ENCODE assay signal across 8 cellular contexts in genomic region chr20:59933849-59934585, GRCh38. TPM values are rescaled to one million over a fixed set of nuclear protein-coding genes. Genes with fewer than 3 reads are reported as not detected.
DNase-seq lines count a peak whose midpoint lies in the region; ATAC-seq, FAIRE-seq and TF ChIP-seq lines count a peak whose summit lies in the region.

No MANE protein-coding gene starts in this region.

- H3K27me3 Mint-ChIP-seq in Caco-2 (ENCODE audit: insufficient read depth, unreplicated experiment): no peaks in the 10 kb centered on the region

- H3K36me3 ChIP-seq in Caco-2 (ENCODE audit: control insufficient read depth, insufficient read depth, low read length): no peaks in the 10 kb centered on the region
- no peaks in the 10 kb centered on the region for H3K36me3 ChIP-seq in adrenal gland (replicated peaks in 1 of 2)
- H3K36me3 ChIP-seq in tibial nerve: no peaks in the 10 kb centered on the region

- CTCF ChIA-PET in Caco-2 (lab: Charles Lee): interaction anchor here (0.6 to 2.6 kb wide), 21 partner anchors 8 to 123 kb away, joined by 3 to 26 read pairs (median 4); partner anchors contain the start of gene CDH26

- ATAC-seq in GM21367 (IDR thresholded peaks at IDR 0.05; ENCODE audit: unreplicated experiment): peak; percentile 87
- peak; percentile 94 for ATAC-seq in left cardiac atrium

- 4 to 8% (median 4%) methylated on average over 19 to 59 of the region's 59 CpGs for WGBS in adrenal gland, 4 donors
- 4 to 6% methylated on average over 16 to 45 of the region's 59 CpGs for WGBS in tibial nerve, 2 donors

- TF ChIP-seq CTCF in Caco-2 (IDR thresholded peaks at IDR 0.05; ENCODE audit: insufficient read depth in 1 of 2, low read depth in 1 of 2, low read length in 1 of 2, severe bottlenecking in 1 of 2, unreplicated experiment in 1 of 2): peak; percentile 98 to 100
- TF ChIP-seq CTCF in adrenal gland (IDR thresholded peaks at IDR 0.05): peak; percentile 64 to 95 (median 80)
- peak; percentile 95 to 98 (median 97) for TF ChIP-seq CTCF in tibial nerve (IDR thresholded peaks at IDR 0.05)

- H3K4me1 ChIP-seq in Caco-2: peaks cover 21% of the 10 kb centered on the region
- H3K4me1 ChIP-seq in adrenal gland (replicated peaks in 1 of 2): peaks cover 10 to 35% of the 10 kb centered on the region in 2 donors
- peaks cover 0 to 50% (median 18%) of the 10 kb centered on the region in 4 donors for H3K4me1 ChIP-seq in tibial nerve

- POLR2A ChIA-PET in Caco-2 (lab: Charles Lee): interaction anchor here (1.0 kb wide), 1 partner anchor 21 kb away, joined by 5 read pairs; no protein-coding TSS in a partner anchor

- H3K27ac ChIP-seq in adrenal gland (peak overlapping the region in 3 of 5 donors; percentile 46 to 68 (median 57)), tibial nerve (peak overlapping the region; percentile 80 to 93 (median 88))

- H3K36me3 Mint-ChIP-seq in Caco-2 (ENCODE audit: insufficient read depth, unreplicated experiment): peaks cover 30% of the 10 kb centered on the region

- intact Hi-C loops in Caco-2 (cut with micrococcal nuclease; ENCODE audit: unreplicated experiment) (no loop called here), adrenal gland (cut with DNase I) (no loop called here), left cardiac atrium (cut with DNase I) (no loop called here)

- TF ChIP-seq EP300 in tibial nerve (IDR thresholded peaks at IDR 0.05): peak in 1 of 2 donors; percentile 14

- peak; percentile 94 to 99 for DNase-seq in Caco-2
- DNase-seq in HTR-8/SVneo (ENCODE audit: insufficient read length, low spot score): peak; percentile 96
- DNase-seq in T follicular helper cell (ENCODE audit: low read depth): peak; percentile 58
- peak; percentile 53 to 83 (median 78) for DNase-seq in adrenal gland
- peak; percentile 85 for DNase-seq in left cardiac atrium
- peak; percentile 73 for DNase-seq in pons (ENCODE audit: low spot score)
- peak; percentile 62 to 66 for DNase-seq in tibial nerve (ENCODE audit: low spot score in 2 of 2)

- no TSS peak for BruUV-seq in Caco-2 (replicated peaks; lab: Mats Ljungman, UMichigan)

- peaks cover 30% of the 10 kb centered on the region for H3K4me1 Mint-ChIP-seq in Caco-2 (ENCODE audit: low read depth, unreplicated experiment)

- H3K4me3 ChIP-seq in Caco-2 (ENCODE audit: low read depth, low read length): peak overlapping the region; percentile 73
- H3K4me3 ChIP-seq in adrenal gland: peak overlapping the region in 3 of 4 donors; percentile 15 to 67 (median 35)
- peak overlapping the region; percentile 75 to 87 (median 78) for H3K4me3 ChIP-seq in tibial nerve

- H3K27me3 ChIP-seq in Caco-2 (replicated peaks; ENCODE audit: control insufficient read depth, insufficient read depth, low read length) (no peaks in the 10 kb centered on the region), adrenal gland (no peaks in the 10 kb centered on the region), tibial nerve (no peaks in the 10 kb centered on the region)

- no peaks in the 10 kb centered on the region for H3K9me3 Mint-ChIP-seq in Caco-2 (ENCODE audit: unreplicated experiment)

- H3K27ac Mint-ChIP-seq in Caco-2 (ENCODE audit: unreplicated experiment): peak overlapping the region; percentile 59

- H3K4me3 Mint-ChIP-seq in Caco-2 (ENCODE audit: unreplicated experiment): peak overlapping the region; percentile 84

- peak; percentile 89 for FAIRE-seq in HTR-8/SVneo (lab: Jason Lieb, UNC)

- H3K9me3 ChIP-seq in Caco-2 (no peaks in the 10 kb centered on the region), adrenal gland (replicated peaks in 1 of 3) (no peaks in the 10 kb centered on the region), tibial nerve (no peaks in the 10 kb centered on the region)

- TF ChIP-seq POLR2A in adrenal gland (IDR thresholded peaks at IDR 0.05) (no peak), tibial nerve (IDR thresholded peaks at IDR 0.05) (peak in 1 of 2 donors; percentile 17)

RNA-seq across cellular contexts. Expression of gene SYCP2, which starts 0.6 kb away (rescaled TPM):
- total RNA-seq in Caco-2 (2022) (64.6 and 68.7 TPM in 2 replicates), adrenal gland (1 to 10 TPM in 3 of 8 donors, under 1 TPM in 5; 0.28 to 2.2 (median 0.82) TPM), left cardiac atrium (1 to 10 TPM; 1.8 to 2.2 TPM), tibial nerve (1 to 10 TPM; 3.1 to 4.2 (median 3.6) TPM)
- polyA plus RNA-seq in adrenal gland: 1 to 10 TPM in 2 of 3 donors, under 1 TPM in 1; 0.62 to 2.7 (median 2.2) TPM

RNA-seq across cellular contexts. Expression of gene PPP1R3D, which starts 6.1 kb away (rescaled TPM):
- total RNA-seq in Caco-2 (2022): 10.4 TPM in 2 replicates
- 1 to 10 TPM; 5.4 to 9.1 (median 8.1) TPM for total RNA-seq in adrenal gland
- 1 to 10 TPM; 2.1 to 5.2 (median 3.0) TPM for polyA plus RNA-seq in adrenal gland
- 1 to 10 TPM; 6.0 to 8.3 TPM for total RNA-seq in left cardiac atrium
- 1 to 10 TPM; 7.2 to 8.7 (median 8.0) TPM for total RNA-seq in tibial nerve

RNA-seq across cellular contexts. Expression of gene FAM217B, which starts 6.2 kb away (rescaled TPM):
- total RNA-seq in Caco-2 (2022) (60.3 and 65.3 TPM in 2 replicates), adrenal gland (10 to 100 TPM in 2 of 8 donors, 1 to 10 TPM in 6; 4.0 to 12.9 (median 8.2) TPM), left cardiac atrium (10 to 100 TPM; 10.2 to 29.0 TPM), tibial nerve (10 to 100 TPM in 3 of 4 donors, 1 to 10 TPM in 1; 9.0 to 34.3 (median 12.3) TPM)
- polyA plus RNA-seq in adrenal gland: 1 to 10 TPM; 1.6 to 9.3 (median 3.9) TPM

RNA-seq across cellular contexts. Expression of gene CDH26, which starts 24.2 kb away (rescaled TPM):
- total RNA-seq in Caco-2 (2022) (1.2 and 1.5 TPM in 2 replicates), adrenal gland (1 to 10 TPM in 3 of 8 donors, under 1 TPM in 4, not detected in 1; 0.32 to 1.4 (median 0.84) TPM), left cardiac atrium (1 to 10 TPM in 1 of 2 donors, under 1 TPM in 1; 0.84 to 1.4 TPM), tibial nerve (1 to 10 TPM; 1.3 to 4.8 (median 2.6) TPM)
- 1 to 10 TPM in 2 of 3 donors, under 1 TPM in 1; 0.27 to 2.9 (median 1.0) TPM for polyA plus RNA-seq in adrenal gland

Comparison
In these comparisons a context has a peak if more than half of its experiments do, and no peak if none do; other contexts are left out.
1. Peak in every context shown above with its lines: DNase-seq, ATAC-seq, H3K4me3 ChIP-seq and H3K27ac ChIP-seq.
2. RNA of gene SYCP2, which starts 0.6 kb away (total RNA-seq): 64.6 to 68.7 TPM in Caco-2; 3.1 to 4.2 TPM in tibial nerve, 1.8 to 2.2 TPM in left cardiac atrium and 0.28 to 2.2 TPM in adrenal gland; every median in the first group is over 10 times any median in the second.